Comparison of ENCODE assay signal across 1 cellular context in genomic region chr18:9720327-9720726, GRCh38.
TF ChIP-seq lines count a peak whose summit lies in the region.

No MANE protein-coding gene starts in this region.

TF ChIP-seq in WTC11, 78 proteins besides CTCF, POLR2A, EP300 and RAD21 (continued from another document):
- TF ChIP-seq, protein P1, sequence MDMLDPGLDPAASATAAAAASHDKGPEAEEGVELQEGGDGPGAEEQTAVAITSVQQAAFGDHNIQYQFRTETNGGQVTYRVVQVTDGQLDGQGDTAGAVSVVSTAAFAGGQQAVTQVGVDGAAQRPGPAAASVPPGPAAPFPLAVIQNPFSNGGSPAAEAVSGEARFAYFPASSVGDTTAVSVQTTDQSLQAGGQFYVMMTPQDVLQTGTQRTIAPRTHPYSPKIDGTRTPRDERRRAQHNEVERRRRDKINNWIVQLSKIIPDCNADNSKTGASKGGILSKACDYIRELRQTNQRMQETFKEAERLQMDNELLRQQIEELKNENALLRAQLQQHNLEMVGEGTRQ (CRISPR knock-in tag; IDR thresholded peaks at IDR 0.05) = no peak
- TF ChIP-seq ZBTB21 (CRISPR knock-in tag; IDR thresholded peaks at IDR 0.05; ENCODE audit: borderline replicate concordance) = no peak
- no peak for TF ChIP-seq ZNF232 (CRISPR knock-in tag; IDR thresholded peaks at IDR 0.05)
- TF ChIP-seq NFATC4 (CRISPR knock-in tag; IDR thresholded peaks at IDR 0.05) = no peak
- TF ChIP-seq HMGXB4 (CRISPR knock-in tag; IDR thresholded peaks at IDR 0.05) = no peak
- TF ChIP-seq ZNF425 (CRISPR knock-in tag; conservative IDR thresholded peaks at IDR 0.05) = no peak
- TF ChIP-seq, protein P2, sequence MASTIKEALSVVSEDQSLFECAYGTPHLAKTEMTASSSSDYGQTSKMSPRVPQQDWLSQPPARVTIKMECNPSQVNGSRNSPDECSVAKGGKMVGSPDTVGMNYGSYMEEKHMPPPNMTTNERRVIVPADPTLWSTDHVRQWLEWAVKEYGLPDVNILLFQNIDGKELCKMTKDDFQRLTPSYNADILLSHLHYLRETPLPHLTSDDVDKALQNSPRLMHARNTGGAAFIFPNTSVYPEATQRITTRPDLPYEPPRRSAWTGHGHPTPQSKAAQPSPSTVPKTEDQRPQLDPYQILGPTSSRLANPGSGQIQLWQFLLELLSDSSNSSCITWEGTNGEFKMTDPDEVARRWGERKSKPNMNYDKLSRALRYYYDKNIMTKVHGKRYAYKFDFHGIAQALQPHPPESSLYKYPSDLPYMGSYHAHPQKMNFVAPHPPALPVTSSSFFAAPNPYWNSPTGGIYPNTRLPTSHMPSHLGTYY (CRISPR knock-in tag; IDR thresholded peaks at IDR 0.05) = no peak
- TF ChIP-seq ZNF317 (CRISPR knock-in tag; IDR thresholded peaks at IDR 0.05; ENCODE audit: borderline replicate concordance, low read depth) = no peak
- no peak for TF ChIP-seq KAT7 (CRISPR knock-in tag; IDR thresholded peaks at IDR 0.05; ENCODE audit: borderline replicate concordance)
- TF ChIP-seq ZNF263 (CRISPR knock-in tag; IDR thresholded peaks at IDR 0.05; ENCODE audit: low read depth) = no peak
TF ChIP-seq in WTC11: peak in this region for 0.
